17 cellular contexts compared by ENCODE assay signal in genomic region chr20:29419378-29419777, GRCh38.
A peak's percentile ranks its signal among the peaks of the same experiment; 100 is the strongest.
DNase-seq lines count a peak whose midpoint lies in the region; ATAC-seq and TF ChIP-seq lines count a peak whose summit lies in the region.
"Had no signal": no experiment of that assay in that cellular context is flagged by ENCODE, and none has a peak within 500 bp of the region (broad histone marks: within the 10 kb centered on the region; RNA-seq: fewer than 3 reads in every experiment).

No MANE protein-coding gene starts in this region.

- no peaks in the 10 kb centered on the region for H3K36me3 ChIP-seq in right atrium auricular region
- H3K36me3 ChIP-seq: BLaER1 treated with 17β-estradiol and CSF1 and Interleukin-3, amounts not matched to agents 10 nM and 100 nM had no signal

- intact Hi-C loops in Right ventricle myocardium superior (cut with DNase I) = no loop called here

- no peaks in the 10 kb centered on the region for H3K9me3 ChIP-seq in right atrium auricular region
- H3K9me3 ChIP-seq: A549; BLaER1 treated with 17β-estradiol and CSF1 and Interleukin-3, amounts not matched to agents 10 nM and 100 nM; Caco-2 had no signal

- DNase-seq in Right ventricle myocardium superior (no peak), right atrium auricular region (ENCODE audit: low spot score) (no peak), COLO829 (ENCODE audit: low spot score) (no peak), COLO668 (lab: John Stamatoyannopoulos, UW; ENCODE audit: unreplicated experiment) (no peak)
- no peak for DNase-seq in stimulated activated effector memory CD8-positive, alpha-beta T cell treated with anti-CD3 and anti-CD28 coated beads, Interleukin-12 subunit alpha, Interleukin-12 subunit beta, amount 100 ng/mL, for 72 hours (ENCODE audit: low spot score in 2 of 2)
- DNase-seq: AML-193; Caco-2; Calu3; CD4-positive, alpha-beta T cell; CD8-positive, alpha-beta T cell; DMS79 treated with DMSO at 0.1 percent for 48 hours; GF-D8 had no signal

- H3K4me1 Mint-ChIP-seq in stimulated activated effector memory CD8-positive, alpha-beta T cell treated with anti-CD3 and anti-CD28 coated beads, Interleukin-12 subunit alpha, Interleukin-12 subunit beta, amount 100 ng/mL, for 72 hours = no peaks in the 10 kb centered on the region
- H3K4me1 Mint-ChIP-seq: B cell had no signal

- no peaks in the 10 kb centered on the region for H3K4me1 ChIP-seq in right atrium auricular region
- H3K4me1 ChIP-seq: A549, Caco-2 had no signal

- no peak overlapping the region for H3K27ac Mint-ChIP-seq in stimulated activated effector memory CD8-positive, alpha-beta T cell treated with anti-CD3 and anti-CD28 coated beads, Interleukin-12 subunit alpha, Interleukin-12 subunit beta, amount 100 ng/mL, for 72 hours
- H3K27ac Mint-ChIP-seq: B cell; CD4-positive, alpha-beta T cell; CD8-positive, alpha-beta T cell had no signal

- no peak overlapping the region for H3K4me3 ChIP-seq in right atrium auricular region
- H3K4me3 ChIP-seq: A549; BLaER1 treated with 17β-estradiol and CSF1 and Interleukin-3, amounts not matched to agents 10 nM and 100 nM had no signal

- no peaks in the 10 kb centered on the region for H3K27me3 ChIP-seq in right atrium auricular region
- H3K27me3 ChIP-seq: BLaER1 treated with 17β-estradiol and CSF1 and Interleukin-3, amounts not matched to agents 10 nM and 100 nM had no signal

- TF ChIP-seq CTCF in right atrium auricular region (IDR thresholded peaks at IDR 0.05) = no peak

- ATAC-seq in Right ventricle myocardium superior (ENCODE audit: poor library complexity) = peak; percentile 18
- ATAC-seq in stimulated activated effector memory CD8-positive, alpha-beta T cell treated with anti-CD3 and anti-CD28 coated beads, Interleukin-12 subunit alpha, Interleukin-12 subunit beta, amount 100 ng/mL, for 72 hours = peak; percentile 21
- ATAC-seq: A549; CD8-positive, alpha-beta T cell had no signal

- no peaks in the 10 kb centered on the region for H3K36me3 Mint-ChIP-seq in stimulated activated effector memory CD8-positive, alpha-beta T cell treated with anti-CD3 and anti-CD28 coated beads, Interleukin-12 subunit alpha, Interleukin-12 subunit beta, amount 100 ng/mL, for 72 hours
- H3K36me3 Mint-ChIP-seq: CD8-positive, alpha-beta T cell had no signal

- H3K9me3 Mint-ChIP-seq in stimulated activated effector memory CD8-positive, alpha-beta T cell treated with anti-CD3 and anti-CD28 coated beads, Interleukin-12 subunit alpha, Interleukin-12 subunit beta, amount 100 ng/mL, for 72 hours = peaks cover 11% of the 10 kb centered on the region

- no peak overlapping the region for H3K4me3 Mint-ChIP-seq in stimulated activated effector memory CD8-positive, alpha-beta T cell treated with anti-CD3 and anti-CD28 coated beads, Interleukin-12 subunit alpha, Interleukin-12 subunit beta, amount 100 ng/mL, for 72 hours
- H3K4me3 Mint-ChIP-seq: B cell; CD4-positive, alpha-beta T cell; CD8-positive, alpha-beta T cell had no signal

- H3K27ac ChIP-seq in right atrium auricular region = no peak overlapping the region
- H3K27ac ChIP-seq: 22Rv1; A549; BLaER1 treated with 17β-estradiol and CSF1 and Interleukin-3, amounts not matched to agents 10 nM and 100 nM; C4-2B had no signal
